ENCODE assay signal across 3 cellular contexts in genomic region chr10:49769692-49770091, GRCh38.
TF ChIP-seq lines count a peak whose summit lies in the region.

No MANE protein-coding gene starts in this region.

TF ChIP-seq in HEK293, 187 proteins besides CTCF, POLR2A, EP300 and RAD21 (continued from another document):
- TF ChIP-seq, protein P1, sequence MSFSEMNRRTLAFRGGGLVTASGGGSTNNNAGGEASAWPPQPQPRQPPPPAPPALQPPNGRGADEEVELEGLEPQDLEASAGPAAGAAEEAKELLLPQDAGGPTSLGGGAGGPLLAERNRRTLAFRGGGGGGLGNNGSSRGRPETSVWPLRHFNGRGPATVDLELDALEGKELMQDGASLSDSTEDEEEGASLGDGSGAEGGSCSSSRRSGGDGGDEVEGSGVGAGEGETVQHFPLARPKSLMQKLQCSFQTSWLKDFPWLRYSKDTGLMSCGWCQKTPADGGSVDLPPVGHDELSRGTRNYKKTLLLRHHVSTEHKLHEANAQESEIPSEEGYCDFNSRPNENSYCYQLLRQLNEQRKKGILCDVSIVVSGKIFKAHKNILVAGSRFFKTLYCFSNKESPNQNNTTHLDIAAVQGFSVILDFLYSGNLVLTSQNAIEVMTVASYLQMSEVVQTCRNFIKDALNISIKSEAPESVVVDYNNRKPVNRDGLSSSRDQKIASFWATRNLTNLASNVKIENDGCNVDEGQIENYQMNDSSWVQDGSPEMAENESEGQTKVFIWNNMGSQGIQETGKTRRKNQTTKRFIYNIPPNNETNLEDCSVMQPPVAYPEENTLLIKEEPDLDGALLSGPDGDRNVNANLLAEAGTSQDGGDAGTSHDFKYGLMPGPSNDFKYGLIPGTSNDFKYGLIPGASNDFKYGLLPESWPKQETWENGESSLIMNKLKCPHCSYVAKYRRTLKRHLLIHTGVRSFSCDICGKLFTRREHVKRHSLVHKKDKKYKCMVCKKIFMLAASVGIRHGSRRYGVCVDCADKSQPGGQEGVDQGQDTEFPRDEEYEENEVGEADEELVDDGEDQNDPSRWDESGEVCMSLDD (tag by site-specific recombination; IDR thresholded peaks at IDR 0.05) = no peak
- TF ChIP-seq, protein P2, sequence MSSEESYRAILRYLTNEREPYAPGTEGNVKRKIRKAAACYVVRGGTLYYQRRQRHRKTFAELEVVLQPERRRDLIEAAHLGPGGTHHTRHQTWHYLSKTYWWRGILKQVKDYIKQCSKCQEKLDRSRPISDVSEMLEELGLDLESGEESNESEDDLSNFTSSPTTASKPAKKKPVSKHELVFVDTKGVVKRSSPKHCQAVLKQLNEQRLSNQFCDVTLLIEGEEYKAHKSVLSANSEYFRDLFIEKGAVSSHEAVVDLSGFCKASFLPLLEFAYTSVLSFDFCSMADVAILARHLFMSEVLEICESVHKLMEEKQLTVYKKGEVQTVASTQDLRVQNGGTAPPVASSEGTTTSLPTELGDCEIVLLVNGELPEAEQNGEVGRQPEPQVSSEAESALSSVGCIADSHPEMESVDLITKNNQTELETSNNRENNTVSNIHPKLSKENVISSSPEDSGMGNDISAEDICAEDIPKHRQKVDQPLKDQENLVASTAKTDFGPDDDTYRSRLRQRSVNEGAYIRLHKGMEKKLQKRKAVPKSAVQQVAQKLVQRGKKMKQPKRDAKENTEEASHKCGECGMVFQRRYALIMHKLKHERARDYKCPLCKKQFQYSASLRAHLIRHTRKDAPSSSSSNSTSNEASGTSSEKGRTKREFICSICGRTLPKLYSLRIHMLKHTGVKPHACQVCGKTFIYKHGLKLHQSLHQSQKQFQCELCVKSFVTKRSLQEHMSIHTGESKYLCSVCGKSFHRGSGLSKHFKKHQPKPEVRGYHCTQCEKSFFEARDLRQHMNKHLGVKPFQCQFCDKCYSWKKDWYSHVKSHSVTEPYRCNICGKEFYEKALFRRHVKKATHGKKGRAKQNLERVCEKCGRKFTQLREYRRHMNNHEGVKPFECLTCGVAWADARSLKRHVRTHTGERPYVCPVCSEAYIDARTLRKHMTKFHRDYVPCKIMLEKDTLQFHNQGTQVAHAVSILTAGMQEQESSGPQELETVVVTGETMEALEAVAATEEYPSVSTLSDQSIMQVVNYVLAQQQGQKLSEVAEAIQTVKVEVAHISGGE (tag by site-specific recombination; conservative IDR thresholded peaks at IDR 0.05; ENCODE audit: low read depth) = no peak
- TF ChIP-seq ZNF221 (tag by site-specific recombination; IDR thresholded peaks at IDR 0.05; ENCODE audit: borderline replicate concordance) = no peak

TF ChIP-seq in WTC11, 78 proteins besides CTCF, POLR2A, EP300 and RAD21:
- no peak for TF ChIP-seq ZNF425 (CRISPR knock-in tag; conservative IDR thresholded peaks at IDR 0.05)
- TF ChIP-seq, protein P3, sequence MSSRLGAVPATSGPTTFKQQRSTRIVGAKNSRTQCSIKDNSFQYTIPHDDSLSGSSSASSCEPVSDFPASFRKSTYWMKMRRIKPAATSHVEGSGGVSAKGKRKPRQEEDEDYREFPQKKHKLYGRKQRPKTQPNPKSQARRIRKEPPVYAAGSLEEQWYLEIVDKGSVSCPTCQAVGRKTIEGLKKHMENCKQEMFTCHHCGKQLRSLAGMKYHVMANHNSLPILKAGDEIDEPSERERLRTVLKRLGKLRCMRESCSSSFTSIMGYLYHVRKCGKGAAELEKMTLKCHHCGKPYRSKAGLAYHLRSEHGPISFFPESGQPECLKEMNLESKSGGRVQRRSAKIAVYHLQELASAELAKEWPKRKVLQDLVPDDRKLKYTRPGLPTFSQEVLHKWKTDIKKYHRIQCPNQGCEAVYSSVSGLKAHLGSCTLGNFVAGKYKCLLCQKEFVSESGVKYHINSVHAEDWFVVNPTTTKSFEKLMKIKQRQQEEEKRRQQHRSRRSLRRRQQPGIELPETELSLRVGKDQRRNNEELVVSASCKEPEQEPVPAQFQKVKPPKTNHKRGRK (CRISPR knock-in tag; IDR thresholded peaks at IDR 0.05; ENCODE audit: borderline replicate concordance) = 0 out of 2 replicates have a peak, but pooled peaks have one; percentile 77

TF ChIP-seq in H1, 55 proteins besides CTCF, POLR2A, EP300 and RAD21 (continued from another document):
- TF ChIP-seq CHD7 (IDR thresholded peaks at IDR 0.05; ENCODE audit: insufficient replicate concordance, low read length) = no peak
- no peak for TF ChIP-seq POLR2AphosphoS5 (IDR thresholded peaks at IDR 0.05; ENCODE audit: low read depth, low read length)
- TF ChIP-seq GABPA (IDR thresholded peaks at IDR 0.05; ENCODE audit: borderline replicate concordance, insufficient read depth, low read length) = no peak
- no peak for TF ChIP-seq TBP (IDR thresholded peaks at IDR 0.05; ENCODE audit: low read depth, low read length)
- no peak for TF ChIP-seq BRCA1 (IDR thresholded peaks at IDR 0.05; ENCODE audit: low read depth, low read length)
- no peak for TF ChIP-seq BCL11A (IDR thresholded peaks at IDR 0.05; ENCODE audit: low read depth in 2 of 2, low read length in 2 of 2)
- TF ChIP-seq, protein P4, sequence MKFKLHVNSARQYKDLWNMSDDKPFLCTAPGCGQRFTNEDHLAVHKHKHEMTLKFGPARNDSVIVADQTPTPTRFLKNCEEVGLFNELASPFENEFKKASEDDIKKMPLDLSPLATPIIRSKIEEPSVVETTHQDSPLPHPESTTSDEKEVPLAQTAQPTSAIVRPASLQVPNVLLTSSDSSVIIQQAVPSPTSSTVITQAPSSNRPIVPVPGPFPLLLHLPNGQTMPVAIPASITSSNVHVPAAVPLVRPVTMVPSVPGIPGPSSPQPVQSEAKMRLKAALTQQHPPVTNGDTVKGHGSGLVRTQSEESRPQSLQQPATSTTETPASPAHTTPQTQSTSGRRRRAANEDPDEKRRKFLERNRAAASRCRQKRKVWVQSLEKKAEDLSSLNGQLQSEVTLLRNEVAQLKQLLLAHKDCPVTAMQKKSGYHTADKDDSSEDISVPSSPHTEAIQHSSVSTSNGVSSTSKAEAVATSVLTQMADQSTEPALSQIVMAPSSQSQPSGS (IDR thresholded peaks at IDR 0.05; ENCODE audit: low read length) = no peak
